In the genomic region with DNA sequence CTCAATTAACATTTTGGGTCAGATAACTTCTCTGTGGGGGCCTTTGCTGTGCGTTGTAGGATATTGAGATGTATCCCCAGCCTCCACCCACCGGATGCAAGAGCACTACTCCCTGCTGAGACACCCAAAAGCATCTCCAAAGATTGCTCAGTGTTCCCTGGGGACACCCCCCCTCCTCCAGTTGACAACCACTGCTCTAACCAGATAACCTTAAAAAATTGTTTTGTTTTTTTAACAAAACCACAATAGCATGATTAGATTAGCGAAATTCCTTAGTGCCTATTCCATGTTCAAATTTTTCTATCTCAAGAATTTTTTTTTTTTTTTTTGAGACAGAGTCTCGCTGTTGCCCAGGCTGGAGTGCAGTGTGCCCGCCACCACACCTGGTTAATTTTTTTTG, we compare ENCODE assay signal across 14 cellular contexts. TPM values are rescaled to one million over a fixed set of nuclear protein-coding genes. Genes with fewer than 3 reads are reported as not detected.
DNase-seq lines count a peak whose midpoint lies in the region; ATAC-seq and TF ChIP-seq lines count a peak whose summit lies in the region.
"Had no signal": no experiment of that assay in that cellular context is flagged by ENCODE, and none has a peak within 500 bp of the region (broad histone marks: within the 10 kb centered on the region; RNA-seq: fewer than 3 reads in every experiment).

No MANE protein-coding gene starts in this region.

- no peak overlapping the region for H2AFZ ChIP-seq in PC-9

- no peaks in the 10 kb centered on the region for H3K27me3 ChIP-seq in CD4-positive, alpha-beta T cell (ENCODE audit: control insufficient read depth, insufficient read depth, low read length)
- H3K27me3 ChIP-seq in naive thymus-derived CD4-positive, alpha-beta T cell (ENCODE audit: control insufficient read depth in 2 of 2, insufficient read depth in 2 of 2, low read length in 2 of 2) = no peaks in the 10 kb centered on the region
- H3K27me3 ChIP-seq in PC-9 (ENCODE audit: insufficient read depth, low read depth) = no peaks in the 10 kb centered on the region
- H3K27me3 ChIP-seq: upper lobe of right lung had no signal

- CTCF ChIA-PET in CD4-positive, alpha-beta T cell (lab: Charles Lee) = interaction anchor here (1.0 to 1.5 kb wide), 2 partner anchors 14 to 40 kb away, joined by 3 to 10 read pairs; no protein-coding TSS in a partner anchor
- CTCF ChIA-PET in naive thymus-derived CD4-positive, alpha-beta T cell (lab: Charles Lee) = interaction anchor here (0.6 to 0.7 kb wide), 2 partner anchors 107 to 1282 kb away, joined by 5 to 7 read pairs; no protein-coding TSS in a partner anchor
- CTCF ChIA-PET in PC-9 (lab: Charles Lee) = no interaction called here

- no peak for TF ChIP-seq CTCF in CD4-positive, alpha-beta T cell (IDR thresholded peaks at IDR 0.05)
- TF ChIP-seq CTCF in HFFc6 (IDR thresholded peaks at IDR 0.05) (no peak), PC-9 (conservative IDR thresholded peaks at IDR 0.05) (no peak)

- no peaks in the 10 kb centered on the region for H3K9me3 ChIP-seq in CD4-positive, alpha-beta T cell (ENCODE audit: control insufficient read depth, low read length)
- no peaks in the 10 kb centered on the region for H3K9me3 ChIP-seq in naive thymus-derived CD4-positive, alpha-beta T cell (ENCODE audit: control insufficient read depth in 2 of 3, low read length in 3 of 3)
- no peaks in the 10 kb centered on the region for H3K9me3 ChIP-seq in PC-9 (ENCODE audit: insufficient read depth, low read depth)
- H3K9me3 ChIP-seq: left ventricle myocardium inferior, upper lobe of right lung had no signal

- no peak overlapping the region for H3K4me2 ChIP-seq in PC-9

- POLR2A ChIA-PET in CD4-positive, alpha-beta T cell (lab: Charles Lee) = interaction anchor here (1.8 kb wide), 1 partner anchor 15 kb away, joined by 9 read pairs; no protein-coding TSS in a partner anchor
- POLR2A ChIA-PET in naive thymus-derived CD4-positive, alpha-beta T cell (lab: Charles Lee) = interaction anchor here (1.0 kb wide), 1 partner anchor 16 kb away, joined by 3 read pairs; no protein-coding TSS in a partner anchor
- POLR2A ChIA-PET in PC-9 (lab: Charles Lee; ENCODE audit: unreplicated experiment) = no interaction called here

- no peak overlapping the region for H3K4me3 ChIP-seq in naive thymus-derived CD4-positive, alpha-beta T cell (ENCODE audit: low read length)
- no peak overlapping the region for H3K4me3 ChIP-seq in PC-9
- H3K4me3 ChIP-seq: left ventricle myocardium inferior, upper lobe of right lung had no signal

- H3F3A ChIP-seq in PC-9 (ENCODE audit: insufficient read depth, low read depth) = peaks cover 66% of the 10 kb centered on the region

- H3K27ac ChIP-seq in CD4-positive, alpha-beta T cell (ENCODE audit: low read depth, low read length) = no peak overlapping the region
- no peak overlapping the region for H3K27ac ChIP-seq in naive thymus-derived CD4-positive, alpha-beta T cell (ENCODE audit: low read depth, low read length)
- H3K27ac ChIP-seq in PC-9 = no peak overlapping the region
- H3K27ac ChIP-seq: left ventricle myocardium inferior, upper lobe of right lung had no signal

- H3K79me2 ChIP-seq in PC-9 (ENCODE audit: low read depth) = peaks cover 85% of the 10 kb centered on the region

- H3K4me1 ChIP-seq in naive thymus-derived CD4-positive, alpha-beta T cell (ENCODE audit: control insufficient read depth in 2 of 2, insufficient read depth in 2 of 2, low read length in 2 of 2) = peaks cover 25 to 31% of the 10 kb centered on the region in 2 donors
- H3K4me1 ChIP-seq in PC-9 (replicated peaks; ENCODE audit: insufficient read depth) = peaks cover 60% of the 10 kb centered on the region

- H4K20me1 ChIP-seq in PC-9 (ENCODE audit: insufficient read depth) = peaks cover 75% of the 10 kb centered on the region

- ATAC-seq in CD4-positive, alpha-beta T cell (ENCODE audit: poor library complexity) = no peak
- no peak for ATAC-seq in naive thymus-derived CD4-positive, alpha-beta T cell
- ATAC-seq in GM18520 (IDR thresholded peaks at IDR 0.05; ENCODE audit: unreplicated experiment) = no peak
- no peak for ATAC-seq in GM19035 (IDR thresholded peaks at IDR 0.05; ENCODE audit: unreplicated experiment)
- ATAC-seq: sciatic nerve, upper lobe of right lung had no signal

- H3K4me3 Mint-ChIP-seq in CD4-positive, alpha-beta T cell = peak overlapping the region; percentile 51
- H3K4me3 Mint-ChIP-seq in HFFc6 = peak overlapping the region; percentile 54
- peak overlapping the region in 2 of 10 donors; percentile 23 to 29 for H3K4me3 Mint-ChIP-seq in naive thymus-derived CD4-positive, alpha-beta T cell

- peaks cover 37% of the 10 kb centered on the region for H3K4me1 Mint-ChIP-seq in CD4-positive, alpha-beta T cell (ENCODE audit: low read depth)
- H3K4me1 Mint-ChIP-seq in HFFc6 (ENCODE audit: low read depth) = peaks cover 53% of the 10 kb centered on the region
- H3K4me1 Mint-ChIP-seq in naive thymus-derived CD4-positive, alpha-beta T cell = peaks cover 29 to 54% (median 41%) of the 10 kb centered on the region in 7 donors

- H3K9me2 ChIP-seq in PC-9 (ENCODE audit: insufficient read depth) = no peaks in the 10 kb centered on the region

- H3K27ac Mint-ChIP-seq in CD4-positive, alpha-beta T cell = peak overlapping the region; percentile 71
- H3K27ac Mint-ChIP-seq in HFFc6 = peak overlapping the region; percentile 66
- H3K27ac Mint-ChIP-seq in naive thymus-derived CD4-positive, alpha-beta T cell = peak overlapping the region in 6 of 9 donors; percentile 25 to 73 (median 66)

- peaks cover 75% of the 10 kb centered on the region for H3K36me3 Mint-ChIP-seq in CD4-positive, alpha-beta T cell (ENCODE audit: low read depth)
- peaks cover 14% of the 10 kb centered on the region for H3K36me3 Mint-ChIP-seq in HFFc6 (ENCODE audit: low read depth)
- H3K36me3 Mint-ChIP-seq in naive thymus-derived CD4-positive, alpha-beta T cell = peaks cover 0 to 15% (median 4%) of the 10 kb centered on the region in 5 donors

- intact Hi-C loops in CD4-positive, alpha-beta T cell (cut with DNase I, micrococcal nuclease) = loop anchor here in 1 of 2 experiments (10.0 kb wide), 1 partner anchor 642 kb away; a partner anchor contains a TSS
- intact Hi-C loops in naive thymus-derived CD4-positive, alpha-beta T cell (cut with micrococcal nuclease) = no loop called here
- intact Hi-C loops in PC-9 (cut with micrococcal nuclease; ENCODE audit: unreplicated experiment) = no loop called here

- no peak for DNase-seq in CD4-positive, alpha-beta T cell
- DNase-seq in HFFc6 (no peak), amniotic epithelial cell (ENCODE audit: low read depth) (peak; percentile 75), PC-9 (no peak), mesenteric fat pad (ENCODE audit: low spot score) (no peak)
- DNase-seq in naive thymus-derived CD4-positive, alpha-beta T cell = no peak
- DNase-seq: left ventricle myocardium inferior; NCI-H1417 treated with DMSO at 0.1 percent for 48 hours; NCI-H345; stimulated activated CD4-positive, alpha-beta T cell treated with anti-CD3 and anti-CD28 coated beads, Interleukin-4, amount 100 ng/mL, for 24 hours; upper lobe of right lung had no signal

- H3K27me3 Mint-ChIP-seq in CD4-positive, alpha-beta T cell = no peaks in the 10 kb centered on the region
- peaks cover 7% of the 10 kb centered on the region for H3K27me3 Mint-ChIP-seq in HFFc6 (ENCODE audit: insufficient read depth)
- no peaks in the 10 kb centered on the region for H3K27me3 Mint-ChIP-seq in naive thymus-derived CD4-positive, alpha-beta T cell

- no peaks in the 10 kb centered on the region for H3K9me3 Mint-ChIP-seq in CD4-positive, alpha-beta T cell
- no peaks in the 10 kb centered on the region for H3K9me3 Mint-ChIP-seq in HFFc6
- no peaks in the 10 kb centered on the region for H3K9me3 Mint-ChIP-seq in naive thymus-derived CD4-positive, alpha-beta T cell

- H3K36me3 ChIP-seq in naive thymus-derived CD4-positive, alpha-beta T cell (ENCODE audit: control insufficient read depth in 2 of 3, insufficient read depth in 3 of 3, low read length in 3 of 3) = peaks cover 11 to 58% (median 20%) of the 10 kb centered on the region in 3 experiments
- H3K36me3 ChIP-seq in PC-9 (ENCODE audit: low read depth) = peaks cover 36% of the 10 kb centered on the region

- no TSS peak for BruUV-seq in PC-9 (replicated peaks; lab: Mats Ljungman, UMichigan)

RNA-seq across cellular contexts. Expression of a gene that starts 2.6 kb away (rescaled TPM):
- 10 to 100 TPM; 39.0 to 40.5 TPM for total RNA-seq in CD4-positive, alpha-beta T cell
- total RNA-seq in HFFc6 (2021; fragmentation: NEBNext Ultra II Directional; extraction: Animal tissue kit (Norgen Biotek cat#: 25700)) = 100 to 1,000 TPM; 176 to 191 (median 185) TPM
- 10 to 100 TPM; 45.2 to 67.1 (median 52.2) TPM for total RNA-seq in naive thymus-derived CD4-positive, alpha-beta T cell
- 10 to 100 TPM in 1 of 2 donors, 1 to 10 TPM in 1; 9.2 to 20.4 TPM for polyA plus RNA-seq in naive thymus-derived CD4-positive, alpha-beta T cell
- total RNA-seq in PC-9 (2021) (232 and 274 TPM in 2 replicates), mesenteric fat pad (114 TPM)

RNA-seq across cellular contexts. Expression of a gene that starts 17.6 kb away (rescaled TPM):
- total RNA-seq in CD4-positive, alpha-beta T cell = 100 to 1,000 TPM; 209 to 212 TPM
- 100 to 1,000 TPM; 212 to 241 (median 226) TPM for total RNA-seq in HFFc6 (2021; fragmentation: NEBNext Ultra II Directional; extraction: Animal tissue kit (Norgen Biotek cat#: 25700))
- total RNA-seq in naive thymus-derived CD4-positive, alpha-beta T cell = 100 to 1,000 TPM; 253 to 284 (median 266) TPM
- polyA plus RNA-seq in naive thymus-derived CD4-positive, alpha-beta T cell = 1 to 10 TPM; 5.7 to 9.8 TPM
- total RNA-seq in PC-9 (2021) (252 and 323 TPM in 2 replicates), mesenteric fat pad (126 TPM)

RNA-seq across cellular contexts. Expression of a gene that starts 24.4 kb away (rescaled TPM):
- 1 to 10 TPM; 1.7 to 1.8 TPM for total RNA-seq in CD4-positive, alpha-beta T cell
- 10 to 100 TPM; 12.9 to 17.4 (median 14.0) TPM for total RNA-seq in HFFc6 (2021; fragmentation: NEBNext Ultra II Directional; extraction: Animal tissue kit (Norgen Biotek cat#: 25700))
- total RNA-seq in naive thymus-derived CD4-positive, alpha-beta T cell = 1 to 10 TPM; 3.4 to 9.6 (median 4.0) TPM
- 1 to 10 TPM; 2.1 to 2.7 TPM for polyA plus RNA-seq in naive thymus-derived CD4-positive, alpha-beta T cell
- total RNA-seq in PC-9 (2021) = 3.2 and 6.7 TPM in 2 replicates
- 16.4 TPM for total RNA-seq in mesenteric fat pad

RNA-seq across cellular contexts. Expression of a gene that starts 29.0 kb away (rescaled TPM):
- 10 to 100 TPM; 23.1 to 24.7 TPM for total RNA-seq in CD4-positive, alpha-beta T cell
- total RNA-seq in HFFc6 (2021; fragmentation: NEBNext Ultra II Directional; extraction: Animal tissue kit (Norgen Biotek cat#: 25700)) = 10 to 100 TPM; 20.1 to 25.8 (median 21.9) TPM
- 10 to 100 TPM; 27.0 to 35.8 (median 32.1) TPM for total RNA-seq in naive thymus-derived CD4-positive, alpha-beta T cell
- 10 to 100 TPM; 36.7 to 39.5 TPM for polyA plus RNA-seq in naive thymus-derived CD4-positive, alpha-beta T cell
- 53.5 and 81.9 TPM in 2 replicates for total RNA-seq in PC-9 (2021)
- 11.3 TPM for total RNA-seq in mesenteric fat pad

RNA-seq across cellular contexts. Expression of a gene that starts 31.6 kb away (rescaled TPM):
- total RNA-seq in CD4-positive, alpha-beta T cell = 10 to 100 TPM; 45.2 to 46.6 TPM
- total RNA-seq in HFFc6 (2021; fragmentation: NEBNext Ultra II Directional; extraction: Animal tissue kit (Norgen Biotek cat#: 25700)) = 10 to 100 TPM; 51.0 to 60.5 (median 57.7) TPM
- 100 to 1,000 TPM in 2 of 5 experiments, 10 to 100 TPM in 3; 45.2 to 109 (median 65.3) TPM for total RNA-seq in naive thymus-derived CD4-positive, alpha-beta T cell
- polyA plus RNA-seq in naive thymus-derived CD4-positive, alpha-beta T cell = 10 to 100 TPM; 14.6 to 20.4 TPM
- 56.6 and 64.7 TPM in 2 replicates for total RNA-seq in PC-9 (2021)
- total RNA-seq in mesenteric fat pad = 39.6 TPM
